15 cellular contexts compared by ENCODE assay signal in the genomic region with DNA sequence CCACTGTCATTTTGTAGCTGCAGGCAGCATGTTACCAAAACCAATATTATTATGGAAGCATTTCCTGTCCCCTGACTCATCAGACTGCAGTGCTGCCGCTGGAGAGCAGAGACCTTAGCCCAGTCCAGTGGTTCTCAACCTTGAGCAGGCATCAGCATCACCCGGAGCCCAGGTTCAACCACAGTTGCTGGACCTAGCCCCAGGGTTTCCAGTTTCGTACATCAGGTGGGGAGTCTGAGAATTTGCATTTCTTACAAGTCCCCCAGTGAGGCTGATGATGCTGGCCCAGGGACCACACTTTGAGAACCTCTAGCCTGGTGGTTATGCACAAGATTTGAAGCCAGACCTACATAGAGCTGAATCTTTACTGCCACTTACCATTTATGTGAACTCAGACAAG. TPM values are rescaled to one million over a fixed set of nuclear protein-coding genes. Genes with fewer than 3 reads are reported as not detected.
DNase-seq lines count a peak whose midpoint lies in the region; ATAC-seq and FAIRE-seq lines count a peak whose summit lies in the region.
"Had no signal": no experiment of that assay in that cellular context is flagged by ENCODE, and none has a peak within 500 bp of the region (broad histone marks: within the 10 kb centered on the region; RNA-seq: fewer than 3 reads in every experiment).

No MANE protein-coding gene starts in this region.

- no peaks in the 10 kb centered on the region for H3K27me3 Mint-ChIP-seq in activated naive CD8-positive, alpha-beta T cell treated with anti-CD3 and anti-CD28 coated beads, Interleukin-2, amount 10 ng/mL, durations not matched to agents 7 days and 5 days
- no peaks in the 10 kb centered on the region for H3K27me3 Mint-ChIP-seq in activated naive CD8-positive, alpha-beta T cell treated with anti-CD3 and anti-CD28 coated beads for 36 hours
- H3K27me3 Mint-ChIP-seq in activated T-helper 1 cell treated with anti-CD3 and anti-CD28 coated beads, Interleukin-12 subunit alpha, Interleukin-12 subunit beta, Interleukin-2, Interleukin-4 antibody, amounts not matched to agents 30 ng/mL and 10 ng/mL and 1 ng/mL, durations not matched to agents 14 hours and 24 hours and 36 hours (ENCODE audit: insufficient read depth) = no peaks in the 10 kb centered on the region

- H3K4me1 Mint-ChIP-seq in activated naive CD8-positive, alpha-beta T cell treated with anti-CD3 and anti-CD28 coated beads, Interleukin-2, amount 10 ng/mL, durations not matched to agents 7 days and 5 days = peaks cover 44% of the 10 kb centered on the region
- peaks cover 25% of the 10 kb centered on the region for H3K4me1 Mint-ChIP-seq in activated naive CD8-positive, alpha-beta T cell treated with anti-CD3 and anti-CD28 coated beads for 36 hours
- H3K4me1 Mint-ChIP-seq in activated T-helper 1 cell treated with anti-CD3 and anti-CD28 coated beads, Interleukin-12 subunit alpha, Interleukin-12 subunit beta, Interleukin-2, Interleukin-4 antibody, amounts not matched to agents 30 ng/mL and 10 ng/mL and 1 ng/mL, durations not matched to agents 14 hours and 24 hours and 36 hours (ENCODE audit: low read depth) = peaks cover 49% of the 10 kb centered on the region

- H3K36me3 Mint-ChIP-seq in activated naive CD8-positive, alpha-beta T cell treated with anti-CD3 and anti-CD28 coated beads, Interleukin-2, amount 10 ng/mL, durations not matched to agents 7 days and 5 days = peaks cover 21% of the 10 kb centered on the region
- H3K36me3 Mint-ChIP-seq in activated naive CD8-positive, alpha-beta T cell treated with anti-CD3 and anti-CD28 coated beads for 36 hours = no peaks in the 10 kb centered on the region
- peaks cover 14% of the 10 kb centered on the region for H3K36me3 Mint-ChIP-seq in activated T-helper 1 cell treated with anti-CD3 and anti-CD28 coated beads, Interleukin-12 subunit alpha, Interleukin-12 subunit beta, Interleukin-2, Interleukin-4 antibody, amounts not matched to agents 30 ng/mL and 10 ng/mL and 1 ng/mL, durations not matched to agents 14 hours and 24 hours and 36 hours (ENCODE audit: low read depth)

- POLR2A ChIA-PET in activated naive CD8-positive, alpha-beta T cell treated with anti-CD3 and anti-CD28 coated beads, Interleukin-2, amount 10 ng/mL, durations not matched to agents 7 days and 5 days (lab: Charles Lee) = interaction anchor here (0.8 to 2.5 kb wide), 3 partner anchors 10 to 30 kb away, joined by 3 to 11 read pairs (median 3); no protein-coding TSS in a partner anchor

- DNase-seq in activated naive CD8-positive, alpha-beta T cell treated with anti-CD3 and anti-CD28 coated beads, Interleukin-2, amount 10 ng/mL, durations not matched to agents 7 days and 5 days = no peak
- DNase-seq in activated naive CD8-positive, alpha-beta T cell treated with anti-CD3 and anti-CD28 coated beads for 36 hours = no peak
- DNase-seq in urothelium cell line (ENCODE audit: low spot score) = peak; percentile 11
- DNase-seq in activated T-helper 1 cell treated with anti-CD3 and anti-CD28 coated beads, Interleukin-12 subunit alpha, Interleukin-12 subunit beta, Interleukin-2, Interleukin-4 antibody, amounts not matched to agents 30 ng/mL and 10 ng/mL and 1 ng/mL, durations not matched to agents 14 hours and 24 hours and 36 hours (ENCODE audit: low spot score) = no peak
- no peak for DNase-seq in superior temporal gyrus (ENCODE audit: extremely low spot score)
- no peak for DNase-seq in stimulated activated CD8-positive, alpha-beta memory T cell treated with anti-CD3 and anti-CD28 coated beads, Interleukin-4, amount 100 ng/mL, for 48 hours
- DNase-seq: 8988T; activated naive CD4-positive, alpha-beta T cell treated with anti-CD3 and anti-CD28 coated beads, Interleukin-2, amount 50 U/mL, for 16 hours; posterior cingulate gyrus; stimulated activated CD4-positive, alpha-beta T cell treated with anti-CD3 and anti-CD28 coated beads, Interleukin-12 subunit alpha, Interleukin-12 subunit beta, amount 100 ng/mL, for 4 hours had no signal

- no peak for ATAC-seq in activated naive CD8-positive, alpha-beta T cell treated with anti-CD3 and anti-CD28 coated beads, Interleukin-2, amount 10 ng/mL, durations not matched to agents 7 days and 5 days (ENCODE audit: low read depth)
- ATAC-seq in GM21737 (IDR thresholded peaks at IDR 0.05; ENCODE audit: unreplicated experiment) = peak; percentile 62
- ATAC-seq in HG03139 (IDR thresholded peaks at IDR 0.05; ENCODE audit: unreplicated experiment) = peak; percentile 52
- ATAC-seq: HepG2 had no signal

- H3K4me3 Mint-ChIP-seq in activated naive CD8-positive, alpha-beta T cell treated with anti-CD3 and anti-CD28 coated beads, Interleukin-2, amount 10 ng/mL, durations not matched to agents 7 days and 5 days = no peak overlapping the region
- no peak overlapping the region for H3K4me3 Mint-ChIP-seq in activated naive CD8-positive, alpha-beta T cell treated with anti-CD3 and anti-CD28 coated beads for 36 hours
- no peak overlapping the region for H3K4me3 Mint-ChIP-seq in activated T-helper 1 cell treated with anti-CD3 and anti-CD28 coated beads, Interleukin-12 subunit alpha, Interleukin-12 subunit beta, Interleukin-2, Interleukin-4 antibody, amounts not matched to agents 30 ng/mL and 10 ng/mL and 1 ng/mL, durations not matched to agents 14 hours and 24 hours and 36 hours

- H3K9me3 Mint-ChIP-seq in activated naive CD8-positive, alpha-beta T cell treated with anti-CD3 and anti-CD28 coated beads, Interleukin-2, amount 10 ng/mL, durations not matched to agents 7 days and 5 days = peaks cover 4% of the 10 kb centered on the region
- H3K9me3 Mint-ChIP-seq in activated naive CD8-positive, alpha-beta T cell treated with anti-CD3 and anti-CD28 coated beads for 36 hours = no peaks in the 10 kb centered on the region
- peaks cover 3% of the 10 kb centered on the region for H3K9me3 Mint-ChIP-seq in activated T-helper 1 cell treated with anti-CD3 and anti-CD28 coated beads, Interleukin-12 subunit alpha, Interleukin-12 subunit beta, Interleukin-2, Interleukin-4 antibody, amounts not matched to agents 30 ng/mL and 10 ng/mL and 1 ng/mL, durations not matched to agents 14 hours and 24 hours and 36 hours

- no peak for FAIRE-seq in urothelium cell line (lab: Jason Lieb, UNC)
- FAIRE-seq: endometrium, HepG2 had no signal

- intact Hi-C loops in activated T-helper 1 cell treated with anti-CD3 and anti-CD28 coated beads, Interleukin-12 subunit alpha, Interleukin-12 subunit beta, Interleukin-2, Interleukin-4 antibody, amounts not matched to agents 30 ng/mL and 10 ng/mL and 1 ng/mL, durations not matched to agents 14 hours and 24 hours and 36 hours (cut with micrococcal nuclease) = no loop called here

- peak overlapping the region; percentile 75 for H3K27ac Mint-ChIP-seq in activated naive CD8-positive, alpha-beta T cell treated with anti-CD3 and anti-CD28 coated beads, Interleukin-2, amount 10 ng/mL, durations not matched to agents 7 days and 5 days
- no peak overlapping the region for H3K27ac Mint-ChIP-seq in activated naive CD8-positive, alpha-beta T cell treated with anti-CD3 and anti-CD28 coated beads for 36 hours
- H3K27ac Mint-ChIP-seq in activated T-helper 1 cell treated with anti-CD3 and anti-CD28 coated beads, Interleukin-12 subunit alpha, Interleukin-12 subunit beta, Interleukin-2, Interleukin-4 antibody, amounts not matched to agents 30 ng/mL and 10 ng/mL and 1 ng/mL, durations not matched to agents 14 hours and 24 hours and 36 hours = no peak overlapping the region

RNA-seq across cellular contexts. Expression of a gene that starts 47.3 kb away (rescaled TPM):
- total RNA-seq in activated naive CD8-positive, alpha-beta T cell treated with anti-CD3 and anti-CD28 coated beads, Interleukin-2, amount 10 ng/mL, durations not matched to agents 7 days and 5 days = 1 to 10 TPM; 5.5 to 5.7 TPM
- 1 to 10 TPM; 1.2 to 1.3 TPM for total RNA-seq in activated naive CD8-positive, alpha-beta T cell treated with anti-CD3 and anti-CD28 coated beads for 36 hours
- 1.1 and 1.2 TPM in 2 replicates for total RNA-seq in activated T-helper 1 cell treated with anti-CD3 and anti-CD28 coated beads, Interleukin-12 subunit alpha, Interleukin-12 subunit beta, Interleukin-2, Interleukin-4 antibody, amounts not matched to agents 30 ng/mL and 10 ng/mL and 1 ng/mL, durations not matched to agents 14 hours and 24 hours and 36 hours
- total RNA-seq: HepG2, kidney epithelial cell had no signal
